ENCODE assay signal across 8 cellular contexts in the genomic region with DNA sequence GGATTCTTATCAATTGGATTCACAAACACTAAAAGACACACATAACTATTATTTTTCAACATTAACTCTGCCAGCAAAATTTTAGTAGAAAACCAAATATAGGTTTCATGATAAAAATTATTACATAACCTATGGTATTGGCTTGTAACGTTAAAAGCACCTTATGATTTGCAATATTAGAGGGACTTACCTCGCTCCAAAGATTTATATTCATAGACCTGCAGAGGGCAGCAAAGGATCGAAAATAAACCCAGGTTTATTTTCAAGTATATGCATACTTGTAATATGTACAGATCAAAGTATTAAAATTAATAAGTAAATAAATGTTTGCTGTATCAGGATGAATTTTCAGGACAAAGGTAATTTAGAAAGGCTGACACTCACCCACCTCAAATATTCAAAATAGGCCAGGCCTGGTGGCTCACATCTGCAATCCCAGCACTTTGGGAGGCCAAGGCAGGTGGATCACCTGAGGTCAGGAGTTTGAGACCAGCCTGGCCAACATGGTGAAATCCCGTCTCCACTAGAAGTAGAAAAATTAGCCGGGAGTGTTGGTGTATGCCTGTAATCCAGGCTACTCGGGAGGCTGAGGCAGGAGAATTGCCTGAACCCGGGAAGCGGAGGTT. TPM values are rescaled to one million over a fixed set of nuclear protein-coding genes. Genes with fewer than 3 reads are reported as not detected.
DNase-seq lines count a peak whose midpoint lies in the region; ATAC-seq, FAIRE-seq and TF ChIP-seq lines count a peak whose summit lies in the region.

No MANE protein-coding gene starts in this region.

- DNase-seq in Ammon's horn (ENCODE audit: low spot score) = peak; percentile 52
- DNase-seq in GM12864 (ENCODE audit: low read depth) = no peak
- DNase-seq in endothelial cell of umbilical vein (ENCODE audit: low read depth, low spot score) = peak; percentile 59
- DNase-seq in trophoblast cell = peak; percentile 36 to 77
- no peak for DNase-seq in sciatic nerve (ENCODE audit: low spot score)

- H3K27me3 ChIP-seq in OCI-LY3 (ENCODE audit: low read depth, low read length) (no peaks in the 10 kb centered on the region), endothelial cell of umbilical vein (ENCODE audit: control insufficient read depth in 2 of 2, insufficient read depth in 2 of 2, low read length in 2 of 2) (no peaks in the 10 kb centered on the region), trophoblast cell (ENCODE audit: insufficient read depth, low read length) (no peaks in the 10 kb centered on the region)

- ATAC-seq in GM19023 (IDR thresholded peaks at IDR 0.05; ENCODE audit: unreplicated experiment) (no peak), HG02642 (IDR thresholded peaks at IDR 0.05; ENCODE audit: poor library complexity, unreplicated experiment) (no peak), sciatic nerve (no peak)

- intact Hi-C loops in endothelial cell of umbilical vein (cut with micrococcal nuclease) (no loop called here), sciatic nerve (cut with DNase I) (no loop called here)

- peak; percentile 13 for TF ChIP-seq CTCF in GM12864 (IDR thresholded peaks at IDR 0.05; ENCODE audit: low read depth, low read length, missing control alignments)
- peak; percentile 47 for TF ChIP-seq CTCF in OCI-LY3 (IDR thresholded peaks at IDR 0.05; ENCODE audit: low read depth, low read length)
- peak in 1 of 2 donors; percentile 32 for TF ChIP-seq CTCF in endothelial cell of umbilical vein (IDR thresholded peaks at IDR 0.05; ENCODE audit: extremely low read depth in 1 of 2, insufficient read depth in 1 of 2, low read depth in 1 of 2, low read length in 2 of 2)

- H2AFZ ChIP-seq in OCI-LY3 (ENCODE audit: low read depth, low read length) (no peak overlapping the region), endothelial cell of umbilical vein (ENCODE audit: low read depth, low read length) (no peak overlapping the region), trophoblast cell (ENCODE audit: insufficient read depth, low read length, poor library complexity) (no peak overlapping the region)

- dilution Hi-C loops in endothelial cell of umbilical vein (cut with MboI; ENCODE audit: extremely low pct_ligation_motif_present, low sequenced_read_pairs) = no loop called here

- FAIRE-seq in endothelial cell of umbilical vein (lab: Jason Lieb, UNC) = no peak

- no peaks in the 10 kb centered on the region for H4K20me1 ChIP-seq in OCI-LY3 (ENCODE audit: insufficient read depth, low read length)
- H4K20me1 ChIP-seq in endothelial cell of umbilical vein (replicated peaks; ENCODE audit: control insufficient read depth, extremely low read depth, insufficient read depth, low read length) = no peaks in the 10 kb centered on the region

- H3K4me3 ChIP-seq in GM12864 (ENCODE audit: low read depth, low read length) (no peak overlapping the region), OCI-LY3 (ENCODE audit: low read length) (no peak overlapping the region), endothelial cell of umbilical vein (replicated peaks in 1 of 3; ENCODE audit: insufficient read depth in 1 of 3, low read depth in 1 of 3, low read length in 3 of 3) (no peak overlapping the region), trophoblast cell (ENCODE audit: low read depth, low read length) (no peak overlapping the region)

- no peaks in the 10 kb centered on the region for H3K79me1 ChIP-seq in trophoblast cell (ENCODE audit: low read length)

- H4K91ac ChIP-seq in trophoblast cell (ENCODE audit: low read depth, low read length) = no peak overlapping the region

- no peaks in the 10 kb centered on the region for H3K9me1 ChIP-seq in endothelial cell of umbilical vein (replicated peaks; ENCODE audit: control insufficient read depth, extremely low read depth, insufficient read depth, low read length)

- no peak overlapping the region for H3K9ac ChIP-seq in OCI-LY3 (ENCODE audit: low read length)
- no peak overlapping the region for H3K9ac ChIP-seq in endothelial cell of umbilical vein (replicated peaks; ENCODE audit: extremely low read depth, insufficient read depth, low read length)
- no peak overlapping the region for H3K9ac ChIP-seq in trophoblast cell (ENCODE audit: low read length)

- WGBS in trophoblast cell (ENCODE audit: extremely low coverage, insufficient coverage, insufficient read length) = no CpG with 5 or more reads among the region's 8 CpGs

- TF ChIP-seq POLR2A in endothelial cell of umbilical vein (IDR thresholded peaks at IDR 0.05; ENCODE audit: low read depth, low read length) = no peak

- no peak overlapping the region for H2BK12ac ChIP-seq in trophoblast cell (ENCODE audit: low read length)

- H3K9me3 ChIP-seq in OCI-LY3 (ENCODE audit: insufficient read depth, low read length) = no peaks in the 10 kb centered on the region
- H3K9me3 ChIP-seq in endothelial cell of umbilical vein (replicated peaks; ENCODE audit: control insufficient read depth, insufficient read depth, low read length) = no peaks in the 10 kb centered on the region
- no peaks in the 10 kb centered on the region for H3K9me3 ChIP-seq in trophoblast cell (ENCODE audit: insufficient read depth, low read depth, low read length)

- CTCF ChIA-PET in endothelial cell of umbilical vein (lab: Charles Lee) = interaction anchor here (1.0 to 1.2 kb wide), 2 partner anchors 9 to 14 kb away, joined by 3 to 4 read pairs; no protein-coding TSS in a partner anchor

- no peak overlapping the region for H3K4ac ChIP-seq in trophoblast cell (ENCODE audit: low read depth, low read length)

- POLR2A ChIA-PET in endothelial cell of umbilical vein (lab: Charles Lee) = no interaction called here

- H4K8ac ChIP-seq in trophoblast cell (ENCODE audit: low read depth, low read length) = no peak overlapping the region

- peaks cover 58% of the 10 kb centered on the region for H3K36me3 ChIP-seq in OCI-LY3 (replicated peaks; ENCODE audit: low read depth, low read length)
- H3K36me3 ChIP-seq in endothelial cell of umbilical vein (ENCODE audit: control insufficient read depth in 2 of 2, extremely low read depth in 1 of 2, insufficient read depth in 2 of 2, low read length in 2 of 2) = peaks cover 6 to 20% of the 10 kb centered on the region in 2 experiments
- peaks cover 11 to 17% of the 10 kb centered on the region in 2 experiments for H3K36me3 ChIP-seq in trophoblast cell (ENCODE audit: control insufficient read depth in 1 of 2, insufficient read depth in 2 of 2, low read length in 2 of 2)

- no peak overlapping the region for H3K23ac ChIP-seq in trophoblast cell (ENCODE audit: low read length)

- no peak overlapping the region for H3K4me2 ChIP-seq in OCI-LY3 (ENCODE audit: low read length)
- H3K4me2 ChIP-seq in endothelial cell of umbilical vein (ENCODE audit: insufficient read depth, low read length) = no peak overlapping the region
- no peak overlapping the region for H3K4me2 ChIP-seq in trophoblast cell (ENCODE audit: low read length)

- H3K4me1 ChIP-seq in OCI-LY3 (ENCODE audit: low read length) = no peaks in the 10 kb centered on the region
- H3K4me1 ChIP-seq in endothelial cell of umbilical vein (ENCODE audit: control insufficient read depth, extremely low read depth, insufficient read depth, low read length) = no peaks in the 10 kb centered on the region
- no peaks in the 10 kb centered on the region for H3K4me1 ChIP-seq in trophoblast cell (ENCODE audit: control insufficient read depth in 1 of 2, insufficient read depth in 2 of 2, low read length in 2 of 2)

- H3K14ac ChIP-seq in trophoblast cell (ENCODE audit: low read length) = no peak overlapping the region

- H2AK5ac ChIP-seq in trophoblast cell (ENCODE audit: low read length) = no peak overlapping the region

- no peak overlapping the region for H2BK5ac ChIP-seq in trophoblast cell (ENCODE audit: low read depth, low read length, poor library complexity)

- H3K79me2 ChIP-seq in OCI-LY3 (ENCODE audit: low read length) (no peaks in the 10 kb centered on the region), endothelial cell of umbilical vein (ENCODE audit: control insufficient read depth, insufficient read depth, low read length) (no peaks in the 10 kb centered on the region), trophoblast cell (ENCODE audit: control insufficient read depth, insufficient read depth, low read length, poor library complexity) (no peaks in the 10 kb centered on the region)

- H3K18ac ChIP-seq in trophoblast cell (ENCODE audit: low read length) = no peak overlapping the region

- H3K27ac ChIP-seq in OCI-LY3 (ENCODE audit: low read length) (no peak overlapping the region), endothelial cell of umbilical vein (ENCODE audit: insufficient read depth, low read depth, low read length) (no peak overlapping the region), trophoblast cell (ENCODE audit: low read depth, low read length) (no peak overlapping the region)

- H2BK120ac ChIP-seq in trophoblast cell (ENCODE audit: insufficient read depth, low read length, poor library complexity) = no peak overlapping the region

- H4K12ac ChIP-seq in trophoblast cell (ENCODE audit: low read depth, low read length) = no peak overlapping the region

- no TSS peak for BruUV-seq in endothelial cell of umbilical vein (replicated peaks; lab: Mats Ljungman, UMichigan)

TF ChIP-seq in endothelial cell of umbilical vein, 7 proteins besides CTCF, POLR2A, EP300 and RAD21:
- TF ChIP-seq POLR2AphosphoS5 (IDR thresholded peaks at IDR 0.05; ENCODE audit: insufficient read depth, low read depth, low read length) (no peak), EZH2 (IDR thresholded peaks at IDR 0.05; ENCODE audit: borderline replicate concordance, low read depth, low read length, severe bottlenecking) (no peak), FOS (IDR thresholded peaks at IDR 0.05; ENCODE audit: borderline replicate concordance, insufficient read depth, low read length) (no peak), GATA2 (IDR thresholded peaks at IDR 0.05; ENCODE audit: insufficient read depth, insufficient read length, low read depth, low read length) (no peak), MYC (IDR thresholded peaks at IDR 0.05; ENCODE audit: low read depth, low read length) (no peak), JUN (IDR thresholded peaks at IDR 0.05; ENCODE audit: borderline replicate concordance, insufficient read depth, insufficient read length, low read depth) (no peak)
- TF ChIP-seq, protein P1, sequence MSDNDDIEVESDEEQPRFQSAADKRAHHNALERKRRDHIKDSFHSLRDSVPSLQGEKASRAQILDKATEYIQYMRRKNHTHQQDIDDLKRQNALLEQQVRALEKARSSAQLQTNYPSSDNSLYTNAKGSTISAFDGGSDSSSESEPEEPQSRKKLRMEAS (IDR thresholded peaks at IDR 0.05; ENCODE audit: insufficient read depth, insufficient read length) = no peak

RNA-seq across cellular contexts. Expression of a gene that starts 45.3 kb away (rescaled TPM):
- total RNA-seq in endothelial cell of umbilical vein (68.2 and 94.0 TPM in 2 replicates), sciatic nerve (59.7 TPM)
- 13.3 and 22.6 TPM in 2 replicates for polyA plus RNA-seq in endothelial cell of umbilical vein
- 26.7 and 29.1 TPM in 2 replicates for polyA plus RNA-seq in endothelial cell of umbilical vein (2011; cell fraction: cytosol; rRNA removed)
- polyA plus RNA-seq in endothelial cell of umbilical vein (2011; cell fraction: nucleus; rRNA removed) = 54.6 and 84.5 TPM in 2 replicates
- 66.7 and 78.5 TPM in 2 replicates for polyA plus RNA-seq in endothelial cell of umbilical vein (2012)
- polyA minus RNA-seq in endothelial cell of umbilical vein = 71.2 and 84.9 TPM in 2 replicates
- 131 TPM for polyA minus RNA-seq in endothelial cell of umbilical vein (2011; cell fraction: cytosol; rRNA and poly(A)+ RNA removed)
- 73.8 and 86.4 TPM in 2 replicates for polyA minus RNA-seq in endothelial cell of umbilical vein (2011; cell fraction: nucleus; rRNA and poly(A)+ RNA removed)
- polyA plus RNA-seq in trophoblast cell (2013) = 84.1 and 86.8 TPM in 2 replicates

Comparison
In these comparisons a context has a peak if more than half of its experiments do, and no peak if none do; other contexts are left out.
1. DNase-seq: peak in Ammon's horn (single experiment), endothelial cell of umbilical vein (single experiment) and trophoblast cell (2 of 2); none in GM12864 (single experiment) and sciatic nerve (single experiment).